In genomic region chr2:20965221-20965620, GRCh38 we compare ENCODE assay signal across 17 cellular contexts.
"Had no signal": no experiment of that assay in that cellular context is flagged by ENCODE, and none has a peak within 500 bp of the region (broad histone marks: within the 10 kb centered on the region; RNA-seq: fewer than 3 reads in every experiment).

No MANE protein-coding gene starts in this region.

- H3K36me3 ChIP-seq: MG63, SJSA1 had no signal

- DNase-seq: Karpas-422, KBM-7, MG63, NCI-H1092 treated with DMSO at 0.1 percent for 48 hours, NCI-H1436, NCI-H187, NCI-H2029, NCI-H2081 treated with DMSO at 0.1 percent for 48 hours, NCI-H2171, NCI-H345, NCI-H446 treated with DMSO at 0.1 percent for 48 hours, NCI-H510A treated with DMSO at 0.1 percent for 48 hours, NCI-H526, Right ventricle myocardium superior, SIG-M5 had no signal

- H3K9me3 ChIP-seq: MG63, SJSA1 had no signal

- H3K27ac ChIP-seq: SJSA1, SK-N-MC had no signal

- H3K4me3 ChIP-seq: MG63, SJSA1, SK-N-MC had no signal

- H3K4me1 ChIP-seq: SJSA1 had no signal
